ENCODE assay signal across 14 cellular contexts in genomic region chr22:36053242-36054147, GRCh38. TPM values are rescaled to one million over a fixed set of nuclear protein-coding genes. Genes with fewer than 3 reads are reported as not detected.
DNase-seq lines count a peak whose midpoint lies in the region; ATAC-seq and TF ChIP-seq lines count a peak whose summit lies in the region.
"Had no signal": no experiment of that assay in that cellular context is flagged by ENCODE, and none has a peak within 500 bp of the region (broad histone marks: within the 10 kb centered on the region; RNA-seq: fewer than 3 reads in every experiment).

No MANE protein-coding gene starts in this region.

- peak overlapping the region; percentile 98; the same call in 1 of the 2 replicates for H2AFZ ChIP-seq in GM23338
- peak overlapping the region; percentile 91 for H2AFZ ChIP-seq in Loucy (ENCODE audit: low read length)

- H3K9ac ChIP-seq in Loucy (ENCODE audit: low read depth, low read length, poor library complexity, severe bottlenecking), result no peak overlapping the region

- peaks cover 25% of the 10 kb centered on the region for H3K4me1 Mint-ChIP-seq in GM23338
- H3K4me1 Mint-ChIP-seq in central memory CD8-positive, alpha-beta T cell, result peaks cover 6% of the 10 kb centered on the region
- peaks cover 9% of the 10 kb centered on the region for H3K4me1 Mint-ChIP-seq in stimulated activated effector memory CD8-positive, alpha-beta T cell treated with anti-CD3 and anti-CD28 coated beads, Interleukin-12 subunit alpha, Interleukin-12 subunit beta, amount 100 ng/mL, for 72 hours

- H3K9me3 Mint-ChIP-seq in GM23338, result peaks cover 4% of the 10 kb centered on the region; the same call in 2 of the 3 replicates
- H3K9me3 Mint-ChIP-seq in central memory CD8-positive, alpha-beta T cell, result no peaks in the 10 kb centered on the region
- no peaks in the 10 kb centered on the region for H3K9me3 Mint-ChIP-seq in stimulated activated effector memory CD8-positive, alpha-beta T cell treated with anti-CD3 and anti-CD28 coated beads, Interleukin-12 subunit alpha, Interleukin-12 subunit beta, amount 100 ng/mL, for 72 hours

- ATAC-seq in GM23338, result no peak
- ATAC-seq in central memory CD8-positive, alpha-beta T cell (replicated peaks; ENCODE audit: extremely low read depth, poor library complexity, severe bottlenecking), result peak; percentile 24
- ATAC-seq in stimulated activated effector memory CD8-positive, alpha-beta T cell treated with anti-CD3 and anti-CD28 coated beads, Interleukin-12 subunit alpha, Interleukin-12 subunit beta, amount 100 ng/mL, for 72 hours, result no peak

- H3F3A ChIP-seq in GM23338 (replicated peaks; ENCODE audit: low read depth) (no peaks in the 10 kb centered on the region), Loucy (ENCODE audit: low read depth) (no peaks in the 10 kb centered on the region)

- no peaks in the 10 kb centered on the region for H3K9me3 ChIP-seq in Loucy (ENCODE audit: insufficient read depth, low read depth, low read length)

- no peaks in the 10 kb centered on the region for H3K36me3 ChIP-seq in GM23338 (ENCODE audit: insufficient read depth)
- no peaks in the 10 kb centered on the region for H3K36me3 ChIP-seq in Loucy (ENCODE audit: insufficient read depth, low read length)

- H3K9me2 ChIP-seq in GM23338 (ENCODE audit: insufficient read depth) (0 out of 2 replicates have a peak, but pooled peaks cover 3% of the 10 kb centered on the region), Loucy (replicated peaks; ENCODE audit: low read depth, low read length) (no peaks in the 10 kb centered on the region)

- DNase-seq in GM23338 (ENCODE audit: low spot score) (no peak), germinal center (ENCODE audit: low spot score) (no peak), DMS 273 (lab: John Stamatoyannopoulos, UW; ENCODE audit: unreplicated experiment) (no peak), NCI-H446 treated with DMSO at 0.1 percent for 48 hours (lab: John Stamatoyannopoulos, UW) (no peak)
- DNase-seq in central memory CD8-positive, alpha-beta T cell (ENCODE audit: low spot score in 2 of 2), result no peak
- no peak for DNase-seq in stimulated activated effector memory CD8-positive, alpha-beta T cell treated with anti-CD3 and anti-CD28 coated beads, Interleukin-12 subunit alpha, Interleukin-12 subunit beta, amount 100 ng/mL, for 72 hours (ENCODE audit: low spot score in 2 of 2)
- DNase-seq: CD8-positive, alpha-beta memory T cell; NCI-H1092; NCI-H1694; NCI-H2107; NCI-H345; NCI-H69 had no signal

- no peak overlapping the region for H3K27ac Mint-ChIP-seq in GM23338
- no peak overlapping the region for H3K27ac Mint-ChIP-seq in central memory CD8-positive, alpha-beta T cell (ENCODE audit: low read depth)
- H3K27ac Mint-ChIP-seq in stimulated activated effector memory CD8-positive, alpha-beta T cell treated with anti-CD3 and anti-CD28 coated beads, Interleukin-12 subunit alpha, Interleukin-12 subunit beta, amount 100 ng/mL, for 72 hours, result peak overlapping the region; percentile 58

- peaks cover 8% of the 10 kb centered on the region for H3K27me3 Mint-ChIP-seq in GM23338 (ENCODE audit: insufficient read depth, low read depth, poor library complexity)
- H3K27me3 Mint-ChIP-seq in central memory CD8-positive, alpha-beta T cell, result peaks cover 48% of the 10 kb centered on the region

- H3K4me2 ChIP-seq in GM23338 (no peak overlapping the region), Loucy (ENCODE audit: low read depth, low read length, poor library complexity, severe bottlenecking) (no peak overlapping the region)

- H3K4me3 Mint-ChIP-seq in GM23338, result no peak overlapping the region
- no peak overlapping the region for H3K4me3 Mint-ChIP-seq in central memory CD8-positive, alpha-beta T cell
- no peak overlapping the region for H3K4me3 Mint-ChIP-seq in stimulated activated effector memory CD8-positive, alpha-beta T cell treated with anti-CD3 and anti-CD28 coated beads, Interleukin-12 subunit alpha, Interleukin-12 subunit beta, amount 100 ng/mL, for 72 hours
- H3K4me3 Mint-ChIP-seq: CD8-positive, alpha-beta memory T cell had no signal

- H3K79me2 ChIP-seq in GM23338 (replicated peaks; ENCODE audit: insufficient read depth) (no peaks in the 10 kb centered on the region), Loucy (ENCODE audit: insufficient read depth, low read length) (no peaks in the 10 kb centered on the region)

- TF ChIP-seq CTCF in GM23338 (conservative IDR thresholded peaks at IDR 0.05; ENCODE audit: low read depth in 2 of 2) (no peak), Loucy (conservative IDR thresholded peaks at IDR 0.05; ENCODE audit: low read length) (no peak)

- H3K4me3 ChIP-seq in GM23338, result no peak overlapping the region
- no peak overlapping the region for H3K4me3 ChIP-seq in Loucy (ENCODE audit: low read length, poor library complexity, severe bottlenecking)
- H3K4me3 ChIP-seq: SK-N-MC had no signal

- H4K20me1 ChIP-seq in GM23338 (replicated peaks; ENCODE audit: insufficient read depth) (no peaks in the 10 kb centered on the region), Loucy (ENCODE audit: insufficient read depth, low read length, poor library complexity, severe bottlenecking) (no peaks in the 10 kb centered on the region)

- no peaks in the 10 kb centered on the region for H3K27me3 ChIP-seq in GM23338 (ENCODE audit: insufficient read depth)
- no peaks in the 10 kb centered on the region for H3K27me3 ChIP-seq in Loucy (ENCODE audit: insufficient read depth, low read length, poor library complexity, severe bottlenecking)

- no peak overlapping the region for H3K27ac ChIP-seq in GM23338 (ENCODE audit: low read depth)
- H3K27ac ChIP-seq: SK-N-MC had no signal

- peaks cover 5% of the 10 kb centered on the region for H3K4me1 ChIP-seq in GM23338 (ENCODE audit: insufficient read depth)
- peaks cover 10% of the 10 kb centered on the region for H3K4me1 ChIP-seq in Loucy (ENCODE audit: insufficient read depth, low read length, poor library complexity, severe bottlenecking)

- no peaks in the 10 kb centered on the region; the same call in 2 of the 3 replicates for H3K36me3 Mint-ChIP-seq in GM23338 (ENCODE audit: low read depth)
- H3K36me3 Mint-ChIP-seq in central memory CD8-positive, alpha-beta T cell (ENCODE audit: insufficient read depth), result no peaks in the 10 kb centered on the region
- H3K36me3 Mint-ChIP-seq in stimulated activated effector memory CD8-positive, alpha-beta T cell treated with anti-CD3 and anti-CD28 coated beads, Interleukin-12 subunit alpha, Interleukin-12 subunit beta, amount 100 ng/mL, for 72 hours, result no peaks in the 10 kb centered on the region

TF ChIP-seq in GM23338, 12 proteins besides CTCF, POLR2A, EP300 and RAD21 (continues in another document):
- TF ChIP-seq ZNF462 (CRISPR knock-in tag; IDR thresholded peaks at IDR 0.05) (no peak), STAT1 (IDR thresholded peaks at IDR 0.05; ENCODE audit: unreplicated experiment) (no peak)

RNA-seq across cellular contexts. Expression of gene RBFOX2, which starts 24.9 kb away (rescaled TPM):
- total RNA-seq in GM23338 (2014; rRNA removed; shearing (Covaris generic)), result 130 and 131 TPM in 2 replicates
- 84.8 and 88.8 TPM in 2 replicates for polyA plus RNA-seq in GM23338 (2016; fragmentation: Nextera tagmentation; extraction: Ambion mirVana)
